9 cellular contexts compared by ENCODE assay signal in genomic region chr5:14144586-14145355, GRCh38. TPM values are rescaled to one million over a fixed set of nuclear protein-coding genes. Genes with fewer than 3 reads are reported as not detected.
DNase-seq lines count a peak whose midpoint lies in the region; ATAC-seq, FAIRE-seq and TF ChIP-seq lines count a peak whose summit lies in the region.
"Had no signal": no experiment of that assay in that cellular context is flagged by ENCODE, and none has a peak within 500 bp of the region (broad histone marks: within the 10 kb centered on the region; RNA-seq: fewer than 3 reads in every experiment).

No MANE protein-coding gene starts in this region.

- H3K4me2 ChIP-seq in BLaER1 = peak overlapping the region; percentile 84
- H3K4me2 ChIP-seq in endothelial cell of umbilical vein (ENCODE audit: insufficient read depth, low read length) = peak overlapping the region; percentile 78

- no peak overlapping the region for H3K27ac Mint-ChIP-seq in activated CD4-positive, alpha-beta memory T cell treated with anti-CD3 and anti-CD28 coated beads, Interleukin-2, amount 10 ng/mL, durations not matched to agents 7 days and 5 days
- peak overlapping the region; percentile 95 for H3K27ac Mint-ChIP-seq in mesothelial cell of epicardium
- no peak overlapping the region for H3K27ac Mint-ChIP-seq in stimulated activated naive CD8-positive, alpha-beta T cell treated with anti-CD3 and anti-CD28 coated beads, Interleukin-15, amount 100 ng/mL, for 72 hours

- intact Hi-C loops in endothelial cell of umbilical vein (cut with micrococcal nuclease) = loop anchor here (2.0 kb wide), 2 partner anchors 46 to 158 kb away; no protein-coding TSS in a partner anchor

- peaks cover 55% of the 10 kb centered on the region for H3K4me1 ChIP-seq in BLaER1
- H3K4me1 ChIP-seq in endothelial cell of umbilical vein (ENCODE audit: control insufficient read depth, extremely low read depth, insufficient read depth, low read length) = peaks cover 44% of the 10 kb centered on the region

- TF ChIP-seq POLR2A in endothelial cell of umbilical vein (IDR thresholded peaks at IDR 0.05; ENCODE audit: low read depth, low read length) = peak; percentile 4

- CTCF ChIA-PET in activated CD4-positive, alpha-beta memory T cell treated with anti-CD3 and anti-CD28 coated beads, Interleukin-2, amount 10 ng/mL, durations not matched to agents 7 days and 5 days (lab: Charles Lee) = no interaction called here
- CTCF ChIA-PET in endothelial cell of umbilical vein (lab: Charles Lee) = interaction anchor here (0.8 to 2.7 kb wide), 9 partner anchors 10 to 125 kb away, joined by 3 to 11 read pairs (median 4); no protein-coding TSS in a partner anchor

- H3K79me2 ChIP-seq in endothelial cell of umbilical vein (ENCODE audit: control insufficient read depth, insufficient read depth, low read length) = peaks cover 62% of the 10 kb centered on the region

- no peak overlapping the region for H2AFZ ChIP-seq in endothelial cell of umbilical vein (ENCODE audit: low read depth, low read length)

- dilution Hi-C loops in endothelial cell of umbilical vein (cut with MboI; ENCODE audit: extremely low pct_ligation_motif_present, low sequenced_read_pairs) = loop anchor here (25.0 kb wide), 1 partner anchor 118 kb away; no protein-coding TSS in a partner anchor

- H3K9me3 ChIP-seq in BLaER1 (no peaks in the 10 kb centered on the region), endothelial cell of umbilical vein (replicated peaks; ENCODE audit: control insufficient read depth, insufficient read depth, low read length) (no peaks in the 10 kb centered on the region)

- POLR2A ChIA-PET in activated CD4-positive, alpha-beta memory T cell treated with anti-CD3 and anti-CD28 coated beads, Interleukin-2, amount 10 ng/mL, durations not matched to agents 7 days and 5 days (lab: Charles Lee) = no interaction called here
- POLR2A ChIA-PET in endothelial cell of umbilical vein (lab: Charles Lee) = interaction anchor here (0.7 to 1.8 kb wide), 4 partner anchors 9 to 58 kb away, joined by 3 to 8 read pairs (median 4); no protein-coding TSS in a partner anchor

- H3K4me3 Mint-ChIP-seq in activated CD4-positive, alpha-beta memory T cell treated with anti-CD3 and anti-CD28 coated beads, Interleukin-2, amount 10 ng/mL, durations not matched to agents 7 days and 5 days = peak overlapping the region; percentile 65
- peak overlapping the region; percentile 80 for H3K4me3 Mint-ChIP-seq in mesothelial cell of epicardium
- peak overlapping the region; percentile 82 to 89 for H3K4me3 Mint-ChIP-seq in stimulated activated naive CD8-positive, alpha-beta T cell treated with anti-CD3 and anti-CD28 coated beads, Interleukin-15, amount 100 ng/mL, for 72 hours

- H3K36me3 ChIP-seq in BLaER1 (peaks cover 10% of the 10 kb centered on the region), endothelial cell of umbilical vein (ENCODE audit: control insufficient read depth in 2 of 2, extremely low read depth in 1 of 2, insufficient read depth in 2 of 2, low read length in 2 of 2) (no peaks in the 10 kb centered on the region)

- H4K20me1 ChIP-seq in BLaER1 = peaks cover 61% of the 10 kb centered on the region
- peaks cover 5% of the 10 kb centered on the region for H4K20me1 ChIP-seq in endothelial cell of umbilical vein (replicated peaks; ENCODE audit: control insufficient read depth, extremely low read depth, insufficient read depth, low read length)

- peak overlapping the region; percentile 97 for H3K4me3 ChIP-seq in BLaER1
- H3K4me3 ChIP-seq in endothelial cell of umbilical vein (replicated peaks in 1 of 3; ENCODE audit: insufficient read depth in 1 of 3, low read depth in 1 of 3, low read length in 3 of 3) = peak overlapping the region; percentile 55 to 98 (median 91)

- H3K27ac ChIP-seq in BLaER1 (peak overlapping the region; percentile 95), endothelial cell of umbilical vein (ENCODE audit: insufficient read depth, low read depth, low read length) (peak overlapping the region; percentile 94)

- no peak for TF ChIP-seq CTCF in endothelial cell of umbilical vein (IDR thresholded peaks at IDR 0.05; ENCODE audit: extremely low read depth in 1 of 2, insufficient read depth in 1 of 2, low read depth in 1 of 2, low read length in 2 of 2)
- no peak for TF ChIP-seq CTCF in mesothelial cell of epicardium (IDR thresholded peaks at IDR 0.05; ENCODE audit: unreplicated experiment)

- peak; percentile 58 for DNase-seq in NCI-H2227 (lab: John Stamatoyannopoulos, UW; ENCODE audit: unreplicated experiment)
- DNase-seq in activated CD4-positive, alpha-beta memory T cell treated with anti-CD3 and anti-CD28 coated beads, Interleukin-2, amount 10 ng/mL, durations not matched to agents 7 days and 5 days = peak; percentile 24
- peak; percentile 73 for DNase-seq in endothelial cell of umbilical vein (ENCODE audit: low read depth, low spot score)
- peak; percentile 32 to 66 for DNase-seq in mesothelial cell of epicardium (ENCODE audit: low spot score in 2 of 2, unreplicated experiment in 2 of 2)
- DNase-seq in stimulated activated naive CD8-positive, alpha-beta T cell treated with anti-CD3 and anti-CD28 coated beads, Interleukin-15, amount 100 ng/mL, for 72 hours = peak; percentile 33 to 46

- no peaks in the 10 kb centered on the region for H3K27me3 ChIP-seq in BLaER1
- no peaks in the 10 kb centered on the region for H3K27me3 ChIP-seq in endothelial cell of umbilical vein (ENCODE audit: control insufficient read depth in 2 of 2, insufficient read depth in 2 of 2, low read length in 2 of 2)

- H3K27me3 Mint-ChIP-seq in activated CD4-positive, alpha-beta memory T cell treated with anti-CD3 and anti-CD28 coated beads, Interleukin-2, amount 10 ng/mL, durations not matched to agents 7 days and 5 days = peaks cover 50% of the 10 kb centered on the region
- H3K27me3 Mint-ChIP-seq in mesothelial cell of epicardium (ENCODE audit: low read depth) = peaks cover 2% of the 10 kb centered on the region
- H3K27me3 Mint-ChIP-seq in stimulated activated naive CD8-positive, alpha-beta T cell treated with anti-CD3 and anti-CD28 coated beads, Interleukin-15, amount 100 ng/mL, for 72 hours = peaks cover 80% of the 10 kb centered on the region

- peak; percentile 40 for FAIRE-seq in endothelial cell of umbilical vein (lab: Jason Lieb, UNC)
- FAIRE-seq: TTC549 had no signal

- H3K4me1 Mint-ChIP-seq in activated CD4-positive, alpha-beta memory T cell treated with anti-CD3 and anti-CD28 coated beads, Interleukin-2, amount 10 ng/mL, durations not matched to agents 7 days and 5 days = peaks cover 12% of the 10 kb centered on the region
- peaks cover 41% of the 10 kb centered on the region for H3K4me1 Mint-ChIP-seq in mesothelial cell of epicardium
- H3K4me1 Mint-ChIP-seq in stimulated activated naive CD8-positive, alpha-beta T cell treated with anti-CD3 and anti-CD28 coated beads, Interleukin-15, amount 100 ng/mL, for 72 hours = peaks cover 7% of the 10 kb centered on the region

- BruUV-seq in endothelial cell of umbilical vein (replicated peaks; lab: Mats Ljungman, UMichigan) = no TSS peak

- no peaks in the 10 kb centered on the region for H3K9me1 ChIP-seq in endothelial cell of umbilical vein (replicated peaks; ENCODE audit: control insufficient read depth, extremely low read depth, insufficient read depth, low read length)

- H3K9me3 Mint-ChIP-seq in activated CD4-positive, alpha-beta memory T cell treated with anti-CD3 and anti-CD28 coated beads, Interleukin-2, amount 10 ng/mL, durations not matched to agents 7 days and 5 days = no peaks in the 10 kb centered on the region
- no peaks in the 10 kb centered on the region for H3K9me3 Mint-ChIP-seq in mesothelial cell of epicardium
- no peaks in the 10 kb centered on the region for H3K9me3 Mint-ChIP-seq in stimulated activated naive CD8-positive, alpha-beta T cell treated with anti-CD3 and anti-CD28 coated beads, Interleukin-15, amount 100 ng/mL, for 72 hours

- peak overlapping the region; percentile 96 for H3K9ac ChIP-seq in BLaER1
- H3K9ac ChIP-seq in endothelial cell of umbilical vein (replicated peaks; ENCODE audit: extremely low read depth, insufficient read depth, low read length) = peak overlapping the region; percentile 99

- H3K36me3 Mint-ChIP-seq in activated CD4-positive, alpha-beta memory T cell treated with anti-CD3 and anti-CD28 coated beads, Interleukin-2, amount 10 ng/mL, durations not matched to agents 7 days and 5 days (ENCODE audit: low read depth) = no peaks in the 10 kb centered on the region
- H3K36me3 Mint-ChIP-seq in mesothelial cell of epicardium = no peaks in the 10 kb centered on the region

- ATAC-seq in GM18907 (IDR thresholded peaks at IDR 0.05; ENCODE audit: unreplicated experiment) (peak; percentile 64), HG03095 (IDR thresholded peaks at IDR 0.05; ENCODE audit: unreplicated experiment) (peak; percentile 59)
- peak; percentile 68 for ATAC-seq in stimulated activated naive CD8-positive, alpha-beta T cell treated with anti-CD3 and anti-CD28 coated beads, Interleukin-15, amount 100 ng/mL, for 72 hours

TF ChIP-seq in endothelial cell of umbilical vein, 7 proteins besides CTCF, POLR2A, EP300 and RAD21:
- TF ChIP-seq JUN (IDR thresholded peaks at IDR 0.05; ENCODE audit: borderline replicate concordance, insufficient read depth, insufficient read length, low read depth) = no peak
- TF ChIP-seq FOS (IDR thresholded peaks at IDR 0.05; ENCODE audit: borderline replicate concordance, insufficient read depth, low read length) = no peak
- TF ChIP-seq GATA2 (IDR thresholded peaks at IDR 0.05; ENCODE audit: insufficient read depth, insufficient read length, low read depth, low read length) = no peak
- TF ChIP-seq MAX (IDR thresholded peaks at IDR 0.05; ENCODE audit: insufficient read depth, insufficient read length) = no peak
- TF ChIP-seq EZH2 (IDR thresholded peaks at IDR 0.05; ENCODE audit: borderline replicate concordance, low read depth, low read length, severe bottlenecking) = no peak
- TF ChIP-seq POLR2AphosphoS5 (IDR thresholded peaks at IDR 0.05; ENCODE audit: insufficient read depth, low read depth, low read length) = peak; percentile 12

RNA-seq across cellular contexts. Expression of gene TRIO, which starts 1.6 kb away (rescaled TPM):
- total RNA-seq in activated CD4-positive, alpha-beta memory T cell treated with anti-CD3 and anti-CD28 coated beads, Interleukin-2, amount 10 ng/mL, durations not matched to agents 7 days and 5 days = 1 to 10 TPM; 8.1 to 8.3 TPM
- total RNA-seq in endothelial cell of umbilical vein (242 and 248 TPM in 2 replicates), mesothelial cell of epicardium (190 to 209 TPM (median 200 TPM) in 3 replicates)
- 78.8 and 82.9 TPM in 2 replicates for polyA plus RNA-seq in endothelial cell of umbilical vein
- 78.5 and 80.6 TPM in 2 replicates for polyA plus RNA-seq in endothelial cell of umbilical vein (2011; cell fraction: cytosol; rRNA removed)
- polyA plus RNA-seq in endothelial cell of umbilical vein (2011; cell fraction: nucleus; rRNA removed) = 578 and 654 TPM in 2 replicates
- 97.7 and 123 TPM in 2 replicates for polyA plus RNA-seq in endothelial cell of umbilical vein (2012)
- polyA minus RNA-seq in endothelial cell of umbilical vein = 717 and 753 TPM in 2 replicates
- 58.8 TPM for polyA minus RNA-seq in endothelial cell of umbilical vein (2011; cell fraction: cytosol; rRNA and poly(A)+ RNA removed)
- polyA minus RNA-seq in endothelial cell of umbilical vein (2011; cell fraction: nucleus; rRNA and poly(A)+ RNA removed) = 902 and 1,116 TPM in 2 replicates

Comparison
In these comparisons a context has a peak if more than half of its experiments do, and no peak if none do; other contexts are left out.
1. Peak in every context shown above with its lines: DNase-seq, ATAC-seq, H3K4me3 ChIP-seq and H3K27ac ChIP-seq.
2. RNA of gene TRIO, which starts 1.6 kb away (total RNA-seq): 242 to 248 TPM in endothelial cell of umbilical vein and 190 to 209 TPM in mesothelial cell of epicardium; 8.1 to 8.3 TPM in activated CD4-positive, alpha-beta memory T cell treated with anti-CD3 and anti-CD28 coated beads, Interleukin-2, amount 10 ng/mL, durations not matched to agents 7 days and 5 days; every median in the first group is over 10 times any median in the second.